Comparison of ENCODE assay signal across 15 cellular contexts in the genomic region with DNA sequence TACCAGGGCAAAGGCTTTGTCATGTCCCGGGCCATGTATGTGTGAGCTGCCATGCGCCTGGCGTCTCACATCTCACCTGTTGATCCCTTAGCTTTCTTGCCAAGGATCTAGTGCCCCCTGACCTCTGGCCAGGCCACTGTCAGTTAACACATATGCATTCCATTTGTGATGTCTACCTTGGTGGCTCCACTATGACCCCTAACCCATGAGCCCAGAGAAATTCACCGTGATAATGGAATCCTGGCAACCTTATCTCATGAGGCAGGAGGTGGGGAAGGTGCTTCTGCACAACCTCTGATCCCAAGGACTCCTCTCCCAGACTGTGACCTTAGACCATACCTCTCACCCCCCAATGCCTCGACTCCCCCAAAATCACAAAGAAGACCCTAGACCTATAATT. TPM values are rescaled to one million over a fixed set of nuclear protein-coding genes. Genes with fewer than 3 reads are reported as not detected.
DNase-seq lines count a peak whose midpoint lies in the region; ATAC-seq and TF ChIP-seq lines count a peak whose summit lies in the region.
"Not testable (repeated sequence)": the region's sequence is repeated elsewhere in the genome, so short reads cannot be mapped to it uniquely, and the experiment has no call there.
"Had no signal": no experiment of that assay in that cellular context is flagged by ENCODE, and none has a peak within 500 bp of the region (broad histone marks: within the 10 kb centered on the region; RNA-seq: fewer than 3 reads in every experiment).

No MANE protein-coding gene starts in this region.

- H3K27ac ChIP-seq in CD8-positive, alpha-beta T cell (ENCODE audit: low read depth, low read length) = not testable (repeated sequence)

- not testable (repeated sequence) for H3K27me3 ChIP-seq in CD8-positive, alpha-beta T cell (ENCODE audit: insufficient read depth, low read length)

- intact Hi-C loops in CD8-positive, alpha-beta T cell (cut with DNase I, micrococcal nuclease); activated CD4-positive, alpha-beta T cell treated with anti-CD3 and anti-CD28 coated beads for 36 hours (cut with DNase I, micrococcal nuclease): not testable (repeated sequence)

- TF ChIP-seq CTCF in CD8-positive, alpha-beta T cell (IDR thresholded peaks at IDR 0.05); chondrocyte (IDR thresholded peaks at IDR 0.05); progenitor cell of endocrine pancreas (IDR thresholded peaks at IDR 0.05; ENCODE audit: unreplicated experiment); type B pancreatic cell (conservative IDR thresholded peaks at IDR 0.05): not testable (repeated sequence)

- not testable (repeated sequence) for H3K27ac Mint-ChIP-seq in CD8-positive, alpha-beta T cell; T-cell
- peak overlapping the region; percentile 27 for H3K27ac Mint-ChIP-seq in activated CD4-positive, alpha-beta T cell treated with anti-CD3 and anti-CD28 coated beads for 36 hours
- peak overlapping the region; percentile 3 for H3K27ac Mint-ChIP-seq in activated naive CD8-positive, alpha-beta T cell treated with anti-CD3 and anti-CD28 coated beads, Interleukin-2, amount 10 ng/mL, durations not matched to agents 7 days and 5 days
- H3K27ac Mint-ChIP-seq in chondrocyte (ENCODE audit: unreplicated experiment) (peak overlapping the region; percentile 36), naive B cell (peak overlapping the region in 1 of 6 donors; percentile 43), progenitor cell of endocrine pancreas (peak overlapping the region; percentile 64), type B pancreatic cell (peak overlapping the region; percentile 26)

- H3K9me3 ChIP-seq in CD8-positive, alpha-beta T cell (ENCODE audit: low read length) = not testable (repeated sequence)

- ATAC-seq in CD8-positive, alpha-beta T cell; T-cell (replicated peaks in 1 of 4); activated CD4-positive, alpha-beta T cell treated with anti-CD3 and anti-CD28 coated beads for 36 hours; activated naive CD8-positive, alpha-beta T cell treated with anti-CD3 and anti-CD28 coated beads, Interleukin-2, amount 10 ng/mL, durations not matched to agents 7 days and 5 days (ENCODE audit: low read depth); naive B cell (ENCODE audit: low read depth in 2 of 2): not testable (repeated sequence)

- not testable (repeated sequence) for H3K4me3 ChIP-seq in CD8-positive, alpha-beta T cell (ENCODE audit: low read depth, low read length)

- CTCF ChIA-PET in CD8-positive, alpha-beta T cell (lab: Charles Lee); T-cell (lab: Charles Lee); activated CD4-positive, alpha-beta T cell treated with anti-CD3 and anti-CD28 coated beads for 36 hours (lab: Charles Lee): not testable (repeated sequence)

- H3K36me3 Mint-ChIP-seq in CD8-positive, alpha-beta T cell = peaks cover 20% of the 10 kb centered on the region
- H3K36me3 Mint-ChIP-seq in T-cell; activated naive CD8-positive, alpha-beta T cell treated with anti-CD3 and anti-CD28 coated beads, Interleukin-2, amount 10 ng/mL, durations not matched to agents 7 days and 5 days; naive B cell: not testable (repeated sequence)
- peaks cover 18% of the 10 kb centered on the region for H3K36me3 Mint-ChIP-seq in activated CD4-positive, alpha-beta T cell treated with anti-CD3 and anti-CD28 coated beads for 36 hours (ENCODE audit: low read depth)
- H3K36me3 Mint-ChIP-seq in chondrocyte (ENCODE audit: low read depth) (peaks cover 21% of the 10 kb centered on the region), progenitor cell of endocrine pancreas (ENCODE audit: insufficient read depth) (peaks cover 26% of the 10 kb centered on the region), type B pancreatic cell (peaks cover 26% of the 10 kb centered on the region)

- not testable (repeated sequence) for H3K9me3 Mint-ChIP-seq in CD8-positive, alpha-beta T cell; T-cell; activated CD4-positive, alpha-beta T cell treated with anti-CD3 and anti-CD28 coated beads for 36 hours (ENCODE audit: low read depth); activated naive CD8-positive, alpha-beta T cell treated with anti-CD3 and anti-CD28 coated beads, Interleukin-2, amount 10 ng/mL, durations not matched to agents 7 days and 5 days; chondrocyte (ENCODE audit: low read depth); naive B cell; progenitor cell of endocrine pancreas (ENCODE audit: low read depth); type B pancreatic cell

- DNase-seq in CD8-positive, alpha-beta T cell; T-cell; activated CD4-positive, alpha-beta T cell treated with anti-CD3 and anti-CD28 coated beads for 36 hours; activated naive CD8-positive, alpha-beta T cell treated with anti-CD3 and anti-CD28 coated beads, Interleukin-2, amount 10 ng/mL, durations not matched to agents 7 days and 5 days; chondrocyte (ENCODE audit: low spot score); naive B cell; progenitor cell of endocrine pancreas (ENCODE audit: low spot score, unreplicated experiment); type B pancreatic cell (ENCODE audit: extremely low spot score, unreplicated experiment): not testable (repeated sequence)

- not testable (repeated sequence) for H3K27me3 Mint-ChIP-seq in CD8-positive, alpha-beta T cell (ENCODE audit: low read depth); T-cell; activated CD4-positive, alpha-beta T cell treated with anti-CD3 and anti-CD28 coated beads for 36 hours; activated naive CD8-positive, alpha-beta T cell treated with anti-CD3 and anti-CD28 coated beads, Interleukin-2, amount 10 ng/mL, durations not matched to agents 7 days and 5 days; chondrocyte (ENCODE audit: low read depth); naive B cell; progenitor cell of endocrine pancreas; type B pancreatic cell

- H3K36me3 ChIP-seq in CD8-positive, alpha-beta T cell (ENCODE audit: insufficient read depth, low read length) = not testable (repeated sequence)

- H3K4me3 Mint-ChIP-seq in CD8-positive, alpha-beta T cell = peak overlapping the region; percentile 15
- peak overlapping the region in 2 of 3 donors; percentile 7 to 65 for H3K4me3 Mint-ChIP-seq in T-cell
- not testable (repeated sequence) for H3K4me3 Mint-ChIP-seq in activated CD4-positive, alpha-beta T cell treated with anti-CD3 and anti-CD28 coated beads for 36 hours; activated naive CD8-positive, alpha-beta T cell treated with anti-CD3 and anti-CD28 coated beads, Interleukin-2, amount 10 ng/mL, durations not matched to agents 7 days and 5 days; chondrocyte (ENCODE audit: unreplicated experiment)
- peak overlapping the region in 5 of 8 donors; percentile 54 to 77 (median 69) for H3K4me3 Mint-ChIP-seq in naive B cell
- H3K4me3 Mint-ChIP-seq in progenitor cell of endocrine pancreas (ENCODE audit: low read depth) = peak overlapping the region; percentile 9
- H3K4me3 Mint-ChIP-seq in type B pancreatic cell = peak overlapping the region; percentile 25

- peaks cover 20% of the 10 kb centered on the region for H3K4me1 ChIP-seq in CD8-positive, alpha-beta T cell (ENCODE audit: insufficient read depth, low read length)

- peaks cover 27% of the 10 kb centered on the region for H3K4me1 Mint-ChIP-seq in CD8-positive, alpha-beta T cell (ENCODE audit: low read depth)
- H3K4me1 Mint-ChIP-seq in T-cell (peaks cover 25 to 31% (median 26%) of the 10 kb centered on the region in 3 donors), chondrocyte (ENCODE audit: low read depth) (peaks cover 41% of the 10 kb centered on the region), naive B cell (peaks cover 23 to 34% (median 31%) of the 10 kb centered on the region in 3 donors), progenitor cell of endocrine pancreas (ENCODE audit: low read depth) (peaks cover 17% of the 10 kb centered on the region), type B pancreatic cell (ENCODE audit: unreplicated experiment) (peaks cover 29% of the 10 kb centered on the region)
- H3K4me1 Mint-ChIP-seq in activated CD4-positive, alpha-beta T cell treated with anti-CD3 and anti-CD28 coated beads for 36 hours = peaks cover 24% of the 10 kb centered on the region
- H3K4me1 Mint-ChIP-seq in activated naive CD8-positive, alpha-beta T cell treated with anti-CD3 and anti-CD28 coated beads, Interleukin-2, amount 10 ng/mL, durations not matched to agents 7 days and 5 days = peaks cover 15% of the 10 kb centered on the region

- POLR2A ChIA-PET in CD8-positive, alpha-beta T cell (lab: Charles Lee); T-cell (lab: Charles Lee); activated CD4-positive, alpha-beta T cell treated with anti-CD3 and anti-CD28 coated beads for 36 hours (lab: Charles Lee); activated naive CD8-positive, alpha-beta T cell treated with anti-CD3 and anti-CD28 coated beads, Interleukin-2, amount 10 ng/mL, durations not matched to agents 7 days and 5 days (lab: Charles Lee): not testable (repeated sequence)

RNA-seq across cellular contexts. Expression of gene TOMM40, which starts 2.7 kb away (rescaled TPM):
- total RNA-seq in CD8-positive, alpha-beta T cell = 10 to 100 TPM; 25.8 to 27.4 TPM
- total RNA-seq in T-cell (10 to 100 TPM; 32.1 to 47.5 (median 41.5) TPM), chondrocyte (39.0 to 46.1 TPM (median 40.9 TPM) in 3 replicates), progenitor cell of endocrine pancreas (63.0 and 67.1 TPM in 2 replicates), type B pancreatic cell (ENCODE audit: low replicate concordance) (75.1 and 77.8 TPM in 2 replicates)
- 100 to 1,000 TPM; 120 to 132 TPM for total RNA-seq in activated CD4-positive, alpha-beta T cell treated with anti-CD3 and anti-CD28 coated beads for 36 hours
- total RNA-seq in activated naive CD8-positive, alpha-beta T cell treated with anti-CD3 and anti-CD28 coated beads, Interleukin-2, amount 10 ng/mL, durations not matched to agents 7 days and 5 days = 10 to 100 TPM; 50.3 to 53.5 TPM
- polyA plus RNA-seq in naive B cell (ENCODE audit: low read depth in 6 of 6) = 10 to 100 TPM; 21.3 to 36.2 (median 25.8) TPM

RNA-seq across cellular contexts. Expression of gene APOE, which starts 17.3 kb away (rescaled TPM):
- 1 to 10 TPM; 5.0 TPM for total RNA-seq in CD8-positive, alpha-beta T cell
- 1 to 10 TPM; 2.0 to 9.5 (median 6.8) TPM for total RNA-seq in T-cell
- under 1 TPM; 0.55 to 0.70 TPM for total RNA-seq in activated CD4-positive, alpha-beta T cell treated with anti-CD3 and anti-CD28 coated beads for 36 hours
- total RNA-seq in activated naive CD8-positive, alpha-beta T cell treated with anti-CD3 and anti-CD28 coated beads, Interleukin-2, amount 10 ng/mL, durations not matched to agents 7 days and 5 days = 10 to 100 TPM; 10.5 to 12.9 TPM
- 47.1 to 178 TPM (median 170 TPM) in 3 replicates for total RNA-seq in chondrocyte
- polyA plus RNA-seq in naive B cell (ENCODE audit: low read depth in 6 of 6) = not detected
- 198 and 233 TPM in 2 replicates for total RNA-seq in progenitor cell of endocrine pancreas
- total RNA-seq in type B pancreatic cell (ENCODE audit: low replicate concordance) = 168 and 209 TPM in 2 replicates
- polyA plus RNA-seq: CD4-positive, alpha-beta memory T cell had no signal

RNA-seq across cellular contexts. Expression of gene APOC1, which starts 26.1 kb away (rescaled TPM):
- not detected for total RNA-seq in CD8-positive, alpha-beta T cell
- 1 to 10 TPM in 3 of 5 donors, not detected in 2; 2.8 to 8.5 (median 3.9) TPM for total RNA-seq in T-cell
- total RNA-seq in activated CD4-positive, alpha-beta T cell treated with anti-CD3 and anti-CD28 coated beads for 36 hours = 1 to 10 TPM; 2.8 to 2.9 TPM
- 10 to 100 TPM; 11.6 to 12.7 TPM for total RNA-seq in activated naive CD8-positive, alpha-beta T cell treated with anti-CD3 and anti-CD28 coated beads, Interleukin-2, amount 10 ng/mL, durations not matched to agents 7 days and 5 days
- 2.2 to 6.9 TPM in 2 of 3 replicates, not detected in the other for total RNA-seq in chondrocyte
- polyA plus RNA-seq in naive B cell (ENCODE audit: low read depth in 6 of 6) = not detected
- total RNA-seq in progenitor cell of endocrine pancreas = 85.5 and 89.4 TPM in 2 replicates
- total RNA-seq in type B pancreatic cell (ENCODE audit: low replicate concordance) = 76.3 and 145 TPM in 2 replicates
- total RNA-seq: GM23248 had no signal
- polyA plus RNA-seq: CD4-positive, alpha-beta memory T cell had no signal

RNA-seq across cellular contexts. Expression of gene NECTIN2, which starts 42.2 kb away (rescaled TPM):
- total RNA-seq in CD8-positive, alpha-beta T cell = 1 to 10 TPM; 2.0 to 2.5 TPM
- total RNA-seq in T-cell (1 to 10 TPM in 4 of 5 donors, under 1 TPM in 1; 0.30 to 1.8 (median 1.4) TPM), chondrocyte (88.9 to 120 TPM (median 116 TPM) in 3 replicates), progenitor cell of endocrine pancreas (201 and 203 TPM in 2 replicates), type B pancreatic cell (ENCODE audit: low replicate concordance) (123 and 203 TPM in 2 replicates)
- under 1 TPM; 0.80 to 0.93 TPM for total RNA-seq in activated CD4-positive, alpha-beta T cell treated with anti-CD3 and anti-CD28 coated beads for 36 hours
- 1 to 10 TPM; 1.9 to 2.4 TPM for total RNA-seq in activated naive CD8-positive, alpha-beta T cell treated with anti-CD3 and anti-CD28 coated beads, Interleukin-2, amount 10 ng/mL, durations not matched to agents 7 days and 5 days
- polyA plus RNA-seq in naive B cell (ENCODE audit: low read depth in 6 of 6) = not detected

RNA-seq across cellular contexts. Expression of gene APOC4, which starts 53.7 kb away (rescaled TPM):
- total RNA-seq in CD8-positive, alpha-beta T cell = not detected
- not detected for total RNA-seq in T-cell
- not detected for total RNA-seq in activated CD4-positive, alpha-beta T cell treated with anti-CD3 and anti-CD28 coated beads for 36 hours
- not detected for total RNA-seq in activated naive CD8-positive, alpha-beta T cell treated with anti-CD3 and anti-CD28 coated beads, Interleukin-2, amount 10 ng/mL, durations not matched to agents 7 days and 5 days
- total RNA-seq in chondrocyte = not detected in 3 replicates
- polyA plus RNA-seq in naive B cell (ENCODE audit: low read depth in 6 of 6) = not detected
- total RNA-seq in progenitor cell of endocrine pancreas = not detected in 2 replicates
- not detected in 2 replicates for total RNA-seq in type B pancreatic cell (ENCODE audit: low replicate concordance)
- total RNA-seq: CD4-positive, alpha-beta memory T cell; GM12878; GM23248; H1; H7 had no signal
- polyA plus RNA-seq: A549; BJ; CD4-positive, alpha-beta memory T cell; GM12878; GM23248; H1 had no signal
